ENCODE assay signal across 13 cellular contexts in genomic region chr9:110912701-110913291, GRCh38.
DNase-seq lines count a peak whose midpoint lies in the region; ATAC-seq and TF ChIP-seq lines count a peak whose summit lies in the region.
"Had no signal": no experiment of that assay in that cellular context is flagged by ENCODE, and none has a peak within 500 bp of the region (broad histone marks: within the 10 kb centered on the region; RNA-seq: fewer than 3 reads in every experiment).

No MANE protein-coding gene starts in this region.

- H3K36me3 ChIP-seq in PC-9 (ENCODE audit: low read depth) (peaks cover 6% of the 10 kb centered on the region; the same call in 1 of the 2 replicates), esophagus muscularis mucosa (no peaks in the 10 kb centered on the region), mucosa of rectum (ENCODE audit: control insufficient read depth in 2 of 2, insufficient read depth in 2 of 2, low read length in 2 of 2) (no peaks in the 10 kb centered on the region), thyroid gland (no peaks in the 10 kb centered on the region), vagina (no peaks in the 10 kb centered on the region)
- H3K36me3 ChIP-seq: pancreas had no signal

- H3K9ac ChIP-seq in mucosa of rectum (ENCODE audit: low read depth in 1 of 2, low read length in 2 of 2) = no peak overlapping the region

- H3K27me3 ChIP-seq in PC-9 (ENCODE audit: insufficient read depth, low read depth) = no peaks in the 10 kb centered on the region
- no peaks in the 10 kb centered on the region for H3K27me3 ChIP-seq in esophagus muscularis mucosa
- no peaks in the 10 kb centered on the region for H3K27me3 ChIP-seq in mucosa of rectum (ENCODE audit: control insufficient read depth in 2 of 2, insufficient read depth in 2 of 2, low read length in 2 of 2)
- H3K27me3 ChIP-seq in thyroid gland = no peaks in the 10 kb centered on the region
- no peaks in the 10 kb centered on the region for H3K27me3 ChIP-seq in vagina
- H3K27me3 ChIP-seq: pancreas had no signal

- no peak for ATAC-seq in GM21423 (IDR thresholded peaks at IDR 0.05; ENCODE audit: unreplicated experiment)
- no peak for ATAC-seq in HG02885 (IDR thresholded peaks at IDR 0.05; ENCODE audit: poor library complexity, unreplicated experiment)

- 65% methylated on average over 5 of the region's 5 CpGs for WGBS in esophagus muscularis mucosa
- 76 to 80% methylated on average over 5 of the region's 5 CpGs for WGBS in thyroid gland, 2 donors

- no peaks in the 10 kb centered on the region for H3F3A ChIP-seq in PC-9 (ENCODE audit: insufficient read depth, low read depth)

- H3K4me1 ChIP-seq in PC-9 (replicated peaks; ENCODE audit: insufficient read depth) (peaks cover 18% of the 10 kb centered on the region), esophagus muscularis mucosa (peaks cover 0 to 11% (median 3%) of the 10 kb centered on the region in 4 donors), mucosa of rectum (ENCODE audit: control insufficient read depth in 2 of 2, insufficient read depth in 2 of 2, low read length in 2 of 2) (no peaks in the 10 kb centered on the region), thyroid gland (peaks cover 0 to 22% of the 10 kb centered on the region in 2 donors), vagina (no peaks in the 10 kb centered on the region)

- H3K9me3 ChIP-seq in PC-9 (ENCODE audit: insufficient read depth, low read depth) (peaks cover 29% of the 10 kb centered on the region), esophagus muscularis mucosa (peaks cover 0 to 17% (median 4%) of the 10 kb centered on the region in 4 donors), mucosa of rectum (ENCODE audit: control insufficient read depth in 2 of 2, low read length in 2 of 2) (peaks cover 0 to 6% of the 10 kb centered on the region in 2 donors), thyroid gland (no peaks in the 10 kb centered on the region), vagina (no peaks in the 10 kb centered on the region)
- H3K9me3 ChIP-seq: pancreas had no signal

- no peaks in the 10 kb centered on the region for H3K79me2 ChIP-seq in PC-9 (ENCODE audit: low read depth)

- TF ChIP-seq CTCF in PC-9 (conservative IDR thresholded peaks at IDR 0.05) (no peak), esophagus muscularis mucosa (IDR thresholded peaks at IDR 0.05) (no peak), thyroid gland (IDR thresholded peaks at IDR 0.05) (no peak), vagina (IDR thresholded peaks at IDR 0.05) (no peak)

- H3K9me2 ChIP-seq in PC-9 (ENCODE audit: insufficient read depth) = no peaks in the 10 kb centered on the region

- no peak overlapping the region for H2AFZ ChIP-seq in PC-9

- intact Hi-C loops in PC-9 (cut with micrococcal nuclease; ENCODE audit: unreplicated experiment) (no loop called here), esophagus muscularis mucosa (cut with DNase I) (no loop called here), thyroid gland (cut with DNase I) (no loop called here), vagina (cut with DNase I) (loop anchor here (5.0 to 10.0 kb wide), 2 partner anchors 122 to 260 kb away; partner anchors contain the start of gene LPAR1)

- CTCF ChIA-PET in PC-9 (lab: Charles Lee) = no interaction called here

- no peak overlapping the region for H3K4me2 ChIP-seq in PC-9

- H3K27ac ChIP-seq in PC-9 (peak overlapping the region; percentile 65), esophagus muscularis mucosa (replicated peaks in 1 of 4) (peak overlapping the region; percentile 45 to 60 (median 56)), mucosa of rectum (ENCODE audit: low read depth in 2 of 2, low read length in 2 of 2) (peak overlapping the region; percentile 11 to 56), thyroid gland (peak overlapping the region in 2 of 3 donors; percentile 8 to 42), vagina (no peak overlapping the region)
- H3K27ac ChIP-seq: pancreas had no signal

- no TSS peak for BruUV-seq in PC-9 (replicated peaks; lab: Mats Ljungman, UMichigan)

- no peaks in the 10 kb centered on the region for H4K20me1 ChIP-seq in PC-9 (ENCODE audit: insufficient read depth)

- DNase-seq in PC-9 = no peak
- DNase-seq in esophagus muscularis mucosa (ENCODE audit: extremely low spot score) = peak; percentile 86
- DNase-seq in thyroid gland = no peak
- DNase-seq in NCI-H748 (lab: John Stamatoyannopoulos, UW; ENCODE audit: unreplicated experiment) = no peak
- DNase-seq in vagina (ENCODE audit: extremely low spot score in 2 of 2) = no peak
- DNase-seq: activated CD4-positive, alpha-beta T cell treated with anti-CD3 and anti-CD28 coated beads, Interleukin-2, amount 50 U/mL, for 4 hours; activated gamma-delta T cell; pancreas; stimulated activated CD4-positive, alpha-beta T cell treated with anti-CD3 and anti-CD28 coated beads, Interleukin-4, amount 100 ng/mL, for 1 hour; stimulated activated naive CD4-positive, alpha-beta T cell had no signal

- no peak for TF ChIP-seq POLR2A in esophagus muscularis mucosa (IDR thresholded peaks at IDR 0.05; ENCODE audit: low read depth)
- TF ChIP-seq POLR2A in thyroid gland (IDR thresholded peaks at IDR 0.05) = no peak
- TF ChIP-seq POLR2A in vagina (IDR thresholded peaks at IDR 0.05) = no peak

- TF ChIP-seq EP300 in esophagus muscularis mucosa (IDR thresholded peaks at IDR 0.05) = no peak

- H3K4me3 ChIP-seq in PC-9 (no peak overlapping the region), esophagus muscularis mucosa (no peak overlapping the region), mucosa of rectum (ENCODE audit: low read length in 2 of 2) (no peak overlapping the region), thyroid gland (replicated peaks in 1 of 3) (no peak overlapping the region), vagina (no peak overlapping the region)
- H3K4me3 ChIP-seq: pancreas had no signal

- POLR2A ChIA-PET in PC-9 (lab: Charles Lee; ENCODE audit: unreplicated experiment) = interaction anchor here (0.7 kb wide), 1 partner anchor 423 kb away, joined by 3 read pairs; no protein-coding TSS in a partner anchor
